11 cellular contexts compared by ENCODE assay signal in the genomic region with DNA sequence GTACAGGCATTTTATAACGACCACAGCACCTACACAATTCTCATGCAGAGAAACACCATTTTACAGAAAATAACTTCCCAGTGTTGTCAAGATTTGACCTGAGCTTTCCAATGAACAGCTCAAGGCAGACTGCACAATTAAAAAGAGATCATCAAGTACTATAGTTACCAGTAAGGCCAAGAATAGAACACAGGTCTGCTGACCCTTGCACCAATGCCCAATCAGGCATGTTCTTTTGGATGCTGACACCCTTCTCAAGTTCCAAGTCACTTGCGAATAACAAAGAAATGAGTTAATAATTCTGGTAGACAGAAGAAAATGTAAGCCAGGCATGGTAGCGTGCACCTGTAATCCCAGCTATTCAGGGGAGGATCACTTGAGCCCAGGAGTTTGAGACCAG.
DNase-seq lines count a peak whose midpoint lies in the region; ATAC-seq and TF ChIP-seq lines count a peak whose summit lies in the region.
"Had no signal": no experiment of that assay in that cellular context is flagged by ENCODE, and none has a peak within 500 bp of the region (broad histone marks: within the 10 kb centered on the region; RNA-seq: fewer than 3 reads in every experiment).

No MANE protein-coding gene starts in this region.

- ATAC-seq in HG03460 (IDR thresholded peaks at IDR 0.05; ENCODE audit: unreplicated experiment): no peak

- peaks cover 14 to 76% (median 71%) of the 10 kb centered on the region in 4 donors for H3K4me1 ChIP-seq in liver (ENCODE audit: control insufficient read depth in 4 of 4, insufficient read depth in 4 of 4, low read length in 3 of 4)
- H3K4me1 ChIP-seq in skeletal muscle tissue (ENCODE audit: control insufficient read depth in 3 of 3, insufficient read depth in 3 of 3, low read length in 3 of 3): peaks cover 46 to 71% (median 63%) of the 10 kb centered on the region in 3 donors

- no peak for DNase-seq in NCI-H2029 treated with DMSO at 0.1 percent for 48 hours (lab: John Stamatoyannopoulos, UW)
- DNase-seq in stimulated activated naive CD4-positive, alpha-beta T cell (lab: John Stamatoyannopoulos, UW): no peak
- no peak for DNase-seq in stimulated activated CD4-positive, alpha-beta T cell treated with anti-CD3 and anti-CD28 coated beads, Interleukin-2, amount 100 ng/mL, for 48 hours
- DNase-seq: activated CD4-positive, alpha-beta T cell treated with anti-CD3 and anti-CD28 coated beads for 48 hours had no signal

- H3K27me3 ChIP-seq in liver (ENCODE audit: control insufficient read depth in 4 of 4, insufficient read depth in 4 of 4, low read length in 3 of 4) (no peaks in the 10 kb centered on the region), skeletal muscle tissue (ENCODE audit: control insufficient read depth in 3 of 3, insufficient read depth in 3 of 3, low read length in 3 of 3) (no peaks in the 10 kb centered on the region)

- H3K36me3 ChIP-seq in liver (ENCODE audit: control insufficient read depth in 4 of 4, insufficient read depth in 3 of 4, low read depth in 1 of 4, low read length in 3 of 4) (no peaks in the 10 kb centered on the region), skeletal muscle tissue (ENCODE audit: control insufficient read depth in 3 of 3, insufficient read depth in 3 of 3, low read length in 3 of 3) (peaks cover 0 to 5% (median 4%) of the 10 kb centered on the region in 3 donors)

- TF ChIP-seq CTCF in liver (IDR thresholded peaks at IDR 0.05; ENCODE audit: low read depth, low read length, missing input control): no peak

- peak; percentile 22 for TF ChIP-seq POLR2A in GM19099 (IDR thresholded peaks at IDR 0.05; ENCODE audit: extremely low read depth, insufficient read length, low read depth)

- H3K27ac ChIP-seq in cingulate gyrus (ENCODE audit: low read depth, low read length): peak overlapping the region; percentile 66
- H3K27ac ChIP-seq in liver (ENCODE audit: low read depth in 1 of 2, low read length in 2 of 2): peak overlapping the region; percentile 94 to 96
- H3K27ac ChIP-seq in skeletal muscle tissue (ENCODE audit: low read depth, low read length): peak overlapping the region; percentile 95
- H3K27ac ChIP-seq: HL-60 had no signal

- no peak for TF ChIP-seq RAD21 in liver (IDR thresholded peaks at IDR 0.05)

- H3K9ac ChIP-seq in liver (ENCODE audit: low read depth in 1 of 2, low read length in 2 of 2) (peak overlapping the region; percentile 24 to 99), skeletal muscle tissue (ENCODE audit: low read depth in 1 of 3, low read length in 3 of 3) (peak overlapping the region; percentile 95 to 97 (median 96))

- WGBS in liver: 33% methylated on average over 3 of the region's 3 CpGs

- H3K4me3 ChIP-seq in liver (ENCODE audit: low read depth in 1 of 3, low read length in 3 of 3) (peak overlapping the region; percentile 27 to 98 (median 55)), skeletal muscle tissue (ENCODE audit: low read length in 3 of 3) (peak overlapping the region; percentile 89 to 92 (median 92))

- H3K9me3 ChIP-seq in liver (ENCODE audit: control insufficient read depth in 4 of 4, low read length in 3 of 4) (no peaks in the 10 kb centered on the region), skeletal muscle tissue (ENCODE audit: control insufficient read depth in 3 of 3, low read length in 3 of 3) (no peaks in the 10 kb centered on the region)
- H3K9me3 ChIP-seq: Caco-2 had no signal

TF ChIP-seq in liver, 16 proteins besides CTCF, POLR2A, EP300 and RAD21:
- TF ChIP-seq GABPA (IDR thresholded peaks at IDR 0.05 in 1 of 2, conservative IDR thresholded peaks at IDR 0.05 in 1 of 2) (no peak), REST (IDR thresholded peaks at IDR 0.05) (no peak), MAX (IDR thresholded peaks at IDR 0.05) (no peak), FOXA1 (IDR thresholded peaks at IDR 0.05) (no peak), SP1 (IDR thresholded peaks at IDR 0.05) (no peak), NR2F2 (IDR thresholded peaks at IDR 0.05) (no peak), JUND (IDR thresholded peaks at IDR 0.05) (no peak), TAF1 (conservative IDR thresholded peaks at IDR 0.05) (no peak), EGR1 (IDR thresholded peaks at IDR 0.05; ENCODE audit: low read depth in 2 of 2) (no peak), HNF4G (IDR thresholded peaks at IDR 0.05) (no peak), FOXA2 (IDR thresholded peaks at IDR 0.05) (no peak), HNF4A (conservative IDR thresholded peaks at IDR 0.05) (no peak), YY1 (IDR thresholded peaks at IDR 0.05) (no peak), ZBTB33 (IDR thresholded peaks at IDR 0.05) (no peak), RXRA (IDR thresholded peaks at IDR 0.05) (no peak)
- TF ChIP-seq, protein P1, sequence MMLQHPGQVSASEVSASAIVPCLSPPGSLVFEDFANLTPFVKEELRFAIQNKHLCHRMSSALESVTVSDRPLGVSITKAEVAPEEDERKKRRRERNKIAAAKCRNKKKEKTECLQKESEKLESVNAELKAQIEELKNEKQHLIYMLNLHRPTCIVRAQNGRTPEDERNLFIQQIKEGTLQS (IDR thresholded peaks at IDR 0.05): no peak
